28 cellular contexts compared by ENCODE assay signal in the genomic region with DNA sequence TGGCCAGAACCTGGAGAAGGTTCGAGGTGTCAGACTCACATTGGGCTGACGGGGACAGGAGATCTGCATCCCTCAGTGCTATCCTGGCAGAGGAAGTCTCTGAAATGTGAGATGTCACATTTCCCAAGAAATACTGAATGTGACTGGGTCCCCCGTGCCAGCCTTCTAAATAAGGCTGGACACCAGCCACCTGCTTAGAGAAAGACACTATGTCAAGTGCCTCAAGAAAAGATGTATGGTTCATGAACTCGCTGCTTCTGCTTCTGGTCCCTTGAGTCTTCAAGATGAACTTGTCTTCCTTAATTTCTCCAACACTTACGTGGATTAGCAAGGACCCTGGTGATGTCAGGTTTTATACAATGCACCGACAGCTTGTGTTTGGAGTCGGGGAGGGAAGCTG. TPM values are rescaled to one million over a fixed set of nuclear protein-coding genes. Genes with fewer than 3 reads are reported as not detected.
"Had no signal": no experiment of that assay in that cellular context is flagged by ENCODE, and none has a peak within 500 bp of the region (broad histone marks: within the 10 kb centered on the region; RNA-seq: fewer than 3 reads in every experiment).

No MANE protein-coding gene starts in this region.

- H3K4me3 Mint-ChIP-seq: activated CD4-positive, alpha-beta memory T cell treated with anti-CD3 and anti-CD28 coated beads, Interleukin-2, amount 10 ng/mL, durations not matched to agents 7 days and 5 days; activated CD4-positive, alpha-beta T cell treated with anti-CD3 and anti-CD28 coated beads, Interleukin-2, amount 10 ng/mL, durations not matched to agents 7 days and 5 days; activated naive CD4-positive, alpha-beta T cell treated with anti-CD3 and anti-CD28 coated beads, Interleukin-2, amount 50 U/mL, for 24 hours; activated naive CD8-positive, alpha-beta T cell treated with anti-CD3 and anti-CD28 coated beads, Interleukin-2, amount 50 U/mL, for 24 hours; activated T-cell treated with anti-CD3 and anti-CD28 coated beads, Interleukin-2, amount 50 U/mL, for 24 hours; central memory CD8-positive, alpha-beta T cell; naive thymus-derived CD4-positive, alpha-beta T cell; neural crest cell; stimulated activated memory B cell treated with anti-CD40 and anti-IgM and Interleukin-4, amounts not matched to agents 10 μg/mL and 1 μg/mL and 100 μg/mL, for 72 hours; stimulated activated naive CD8-positive, alpha-beta T cell treated with anti-CD3 and anti-CD28 coated beads, Interleukin-15, amount 100 ng/mL, for 72 hours had no signal

- H3K36me3 ChIP-seq: colonic mucosa, gastroesophageal sphincter, right lobe of liver, suprapubic skin, tibial artery, upper lobe of right lung, WERI-Rb-1 had no signal

- H3K27me3 Mint-ChIP-seq: activated naive CD4-positive, alpha-beta T cell treated with anti-CD3 and anti-CD28 coated beads, Interleukin-2, amount 50 U/mL, for 24 hours had no signal

- H2AFZ ChIP-seq: hepatocyte had no signal

- H3K4me1 Mint-ChIP-seq: activated CD4-positive, alpha-beta memory T cell treated with anti-CD3 and anti-CD28 coated beads, Interleukin-2, amount 10 ng/mL, durations not matched to agents 7 days and 5 days; activated CD4-positive, alpha-beta T cell treated with anti-CD3 and anti-CD28 coated beads, Interleukin-2, amount 10 ng/mL, durations not matched to agents 7 days and 5 days; activated naive CD4-positive, alpha-beta T cell treated with anti-CD3 and anti-CD28 coated beads, Interleukin-2, amount 50 U/mL, for 24 hours; activated naive CD8-positive, alpha-beta T cell treated with anti-CD3 and anti-CD28 coated beads, Interleukin-2, amount 50 U/mL, for 24 hours; central memory CD8-positive, alpha-beta T cell; stimulated activated memory B cell treated with anti-CD40 and anti-IgM and Interleukin-4, amounts not matched to agents 10 μg/mL and 1 μg/mL and 100 μg/mL, for 72 hours; stimulated activated naive CD8-positive, alpha-beta T cell treated with anti-CD3 and anti-CD28 coated beads, Interleukin-15, amount 100 ng/mL, for 72 hours had no signal

- H3K27ac Mint-ChIP-seq: activated CD4-positive, alpha-beta memory T cell treated with anti-CD3 and anti-CD28 coated beads, Interleukin-2, amount 10 ng/mL, durations not matched to agents 7 days and 5 days; activated CD4-positive, alpha-beta T cell treated with anti-CD3 and anti-CD28 coated beads, Interleukin-2, amount 10 ng/mL, durations not matched to agents 7 days and 5 days; activated naive CD8-positive, alpha-beta T cell treated with anti-CD3 and anti-CD28 coated beads, Interleukin-2, amount 50 U/mL, for 24 hours; activated T-cell treated with anti-CD3 and anti-CD28 coated beads, Interleukin-2, amount 50 U/mL, for 24 hours; naive thymus-derived CD4-positive, alpha-beta T cell; stimulated activated memory B cell treated with anti-CD40 and anti-IgM and Interleukin-4, amounts not matched to agents 10 μg/mL and 1 μg/mL and 100 μg/mL, for 72 hours; stimulated activated naive CD8-positive, alpha-beta T cell treated with anti-CD3 and anti-CD28 coated beads, Interleukin-15, amount 100 ng/mL, for 72 hours had no signal

- DNase-seq: activated CD4-positive, alpha-beta memory T cell treated with anti-CD3 and anti-CD28 coated beads, Interleukin-2, amount 10 ng/mL, durations not matched to agents 7 days and 5 days; activated CD4-positive, alpha-beta T cell treated with anti-CD3 and anti-CD28 coated beads for 1 hour; activated CD4-positive, alpha-beta T cell treated with anti-CD3 and anti-CD28 coated beads, Interleukin-2, amount 10 ng/mL, durations not matched to agents 7 days and 5 days; activated CD8-positive, alpha-beta memory T cell treated with anti-CD3 and anti-CD28 coated beads, Interleukin-2, amount 50 U/mL, for 48 hours; activated gamma-delta T cell; activated naive CD8-positive, alpha-beta T cell treated with anti-CD3 and anti-CD28 coated beads, Interleukin-2, amount 50 U/mL, for 24 hours; activated T-cell treated with anti-CD3 and anti-CD28 coated beads, Interleukin-2, amount 50 U/mL, for 24 hours; amygdala; colonic mucosa; midbrain; naive thymus-derived CD4-positive, alpha-beta T cell; right lobe of liver; stimulated activated CD4-positive, alpha-beta T cell treated with anti-CD3 and anti-CD28 coated beads, Interleukin-12 subunit alpha, Interleukin-12 subunit beta, amount 100 ng/mL, for 4 hours; stimulated activated CD4-positive, alpha-beta T cell treated with anti-CD3 and anti-CD28 coated beads, Interleukin-4, amount 100 ng/mL, for 1 hour; stimulated activated naive CD8-positive, alpha-beta T cell treated with anti-CD3 and anti-CD28 coated beads, Interleukin-15, amount 100 ng/mL, for 72 hours; WERI-Rb-1 had no signal

- H3K4me2 ChIP-seq: hepatocyte had no signal

- H3K36me3 Mint-ChIP-seq: activated naive CD4-positive, alpha-beta T cell treated with anti-CD3 and anti-CD28 coated beads, Interleukin-2, amount 50 U/mL, for 24 hours; naive thymus-derived CD4-positive, alpha-beta T cell; stimulated activated memory B cell treated with anti-CD40 and anti-IgM and Interleukin-4, amounts not matched to agents 10 μg/mL and 1 μg/mL and 100 μg/mL, for 72 hours had no signal

- H3K27ac ChIP-seq: colonic mucosa, gastroesophageal sphincter, hepatocyte, right lobe of liver, skin epidermis, suprapubic skin, upper lobe of right lung, WERI-Rb-1 had no signal

- ATAC-seq: activated naive CD8-positive, alpha-beta T cell treated with anti-CD3 and anti-CD28 coated beads, Interleukin-2, amount 50 U/mL, for 24 hours; gastroesophageal sphincter; naive thymus-derived CD4-positive, alpha-beta T cell; right lobe of liver; stimulated activated memory B cell treated with anti-CD40 and anti-IgM and Interleukin-4, amounts not matched to agents 10 μg/mL and 1 μg/mL and 100 μg/mL, for 72 hours; stimulated activated naive CD8-positive, alpha-beta T cell treated with anti-CD3 and anti-CD28 coated beads, Interleukin-15, amount 100 ng/mL, for 72 hours; upper lobe of right lung had no signal

- H3K9me3 ChIP-seq: colonic mucosa, gastroesophageal sphincter, right lobe of liver, suprapubic skin, tibial artery, upper lobe of right lung had no signal

- H3K9me3 Mint-ChIP-seq: activated CD4-positive, alpha-beta memory T cell treated with anti-CD3 and anti-CD28 coated beads, Interleukin-2, amount 10 ng/mL, durations not matched to agents 7 days and 5 days; activated CD4-positive, alpha-beta T cell treated with anti-CD3 and anti-CD28 coated beads, Interleukin-2, amount 10 ng/mL, durations not matched to agents 7 days and 5 days; activated naive CD4-positive, alpha-beta T cell treated with anti-CD3 and anti-CD28 coated beads, Interleukin-2, amount 50 U/mL, for 24 hours; activated naive CD8-positive, alpha-beta T cell treated with anti-CD3 and anti-CD28 coated beads, Interleukin-2, amount 50 U/mL, for 24 hours; activated T-cell treated with anti-CD3 and anti-CD28 coated beads, Interleukin-2, amount 50 U/mL, for 24 hours; central memory CD8-positive, alpha-beta T cell; naive thymus-derived CD4-positive, alpha-beta T cell; neural crest cell; stimulated activated memory B cell treated with anti-CD40 and anti-IgM and Interleukin-4, amounts not matched to agents 10 μg/mL and 1 μg/mL and 100 μg/mL, for 72 hours; stimulated activated naive CD8-positive, alpha-beta T cell treated with anti-CD3 and anti-CD28 coated beads, Interleukin-15, amount 100 ng/mL, for 72 hours had no signal

- H3K27me3 ChIP-seq: colonic mucosa, gastroesophageal sphincter, hepatocyte, suprapubic skin, tibial artery, upper lobe of right lung had no signal

- H3K4me3 ChIP-seq: colonic mucosa, gastroesophageal sphincter, hepatocyte, right lobe of liver, skin epidermis, suprapubic skin, tibial artery, upper lobe of right lung had no signal

RNA-seq across cellular contexts. Expression of a gene that starts 42.1 kb away (rescaled TPM):
- total RNA-seq: activated CD4-positive, alpha-beta T cell treated with anti-CD3 and anti-CD28 coated beads, Interleukin-2, amount 10 ng/mL, durations not matched to agents 7 days and 5 days; bronchial epithelial cell; T-helper 1 cell treated with Interleukin-12 subunit alpha and Interleukin-12 subunit beta and Interleukin-4 antibody, amounts not matched to agents 30 ng/mL and 1 ng/mL, for 36 hours had no signal

RNA-seq across cellular contexts. Expression of a gene that starts 51.4 kb away (rescaled TPM):
- total RNA-seq: activated CD4-positive, alpha-beta memory T cell treated with anti-CD3 and anti-CD28 coated beads, Interleukin-2, amount 10 ng/mL, durations not matched to agents 7 days and 5 days; activated CD4-positive, alpha-beta T cell treated with anti-CD3 and anti-CD28 coated beads, Interleukin-2, amount 10 ng/mL, durations not matched to agents 7 days and 5 days had no signal
